Comparison of ENCODE assay signal across 10 cellular contexts in the genomic region with DNA sequence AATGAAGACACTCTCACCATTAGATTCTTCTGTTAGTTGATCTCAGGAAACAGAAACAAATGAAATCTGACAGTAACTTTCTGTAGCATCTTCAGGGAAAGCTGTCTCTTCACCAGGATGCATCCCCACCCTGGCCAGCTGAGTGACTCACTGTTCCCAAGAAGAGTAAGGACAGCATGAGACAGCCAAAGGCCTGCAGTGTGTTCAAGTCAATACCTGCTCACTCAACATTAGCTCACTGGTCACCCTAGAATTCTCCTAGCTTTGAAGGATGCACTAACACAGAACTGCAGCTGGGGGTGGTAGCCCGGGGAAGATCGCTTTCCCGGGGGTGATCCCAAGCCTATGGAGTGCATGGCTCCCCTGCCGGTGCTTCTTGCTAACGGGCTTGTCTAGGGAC. TPM values are rescaled to one million over a fixed set of nuclear protein-coding genes. Genes with fewer than 3 reads are reported as not detected.
A peak's percentile ranks its signal among the peaks of the same experiment; 100 is the strongest.
DNase-seq lines count a peak whose midpoint lies in the region; ATAC-seq and TF ChIP-seq lines count a peak whose summit lies in the region.
"Had no signal": no experiment of that assay in that cellular context is flagged by ENCODE, and none has a peak within 500 bp of the region (broad histone marks: within the 10 kb centered on the region; RNA-seq: fewer than 3 reads in every experiment).

No MANE protein-coding gene starts in this region.

- H3K4me1 Mint-ChIP-seq in progenitor cell of endocrine pancreas (ENCODE audit: low read depth), result no peaks in the 10 kb centered on the region

- H3K36me3 ChIP-seq in RWPE2 (ENCODE audit: low read depth), result peaks cover 37% of the 10 kb centered on the region

- CTCF ChIA-PET in GM10248 (lab: Yijun Ruan, JAX), result interaction anchor here (1.0 to 1.3 kb wide), 3 partner anchors 25 to 173 kb away, joined by 3 read pairs; partner anchors contain the start of gene PSMD7

- H3K4me3 Mint-ChIP-seq in progenitor cell of endocrine pancreas (ENCODE audit: low read depth), result no peak overlapping the region

- H3K4me3 ChIP-seq in RWPE2 (ENCODE audit: severe bottlenecking), result no peak overlapping the region

- no peaks in the 10 kb centered on the region for H3K9me3 ChIP-seq in RWPE2 (ENCODE audit: severe bottlenecking)

- TF ChIP-seq CTCF in RWPE2 (IDR thresholded peaks at IDR 0.05; ENCODE audit: poor library complexity, severe bottlenecking) (peak; percentile 44), progenitor cell of endocrine pancreas (IDR thresholded peaks at IDR 0.05; ENCODE audit: unreplicated experiment) (no peak), GM10248 (IDR thresholded peaks at IDR 0.05; ENCODE audit: control extremely low read depth, extremely low read depth, low read depth, missing control alignments) (no peak)

- H3K36me3 Mint-ChIP-seq in progenitor cell of endocrine pancreas (ENCODE audit: insufficient read depth), result peaks cover 12% of the 10 kb centered on the region

- ATAC-seq in RWPE2 (ENCODE audit: low read depth), result peak; percentile 89
- ATAC-seq in HG03196 (IDR thresholded peaks at IDR 0.05; ENCODE audit: unreplicated experiment), result no peak

- H3K27ac Mint-ChIP-seq in progenitor cell of endocrine pancreas, result peak overlapping the region; percentile 24

- H3K4me1 ChIP-seq in RWPE2 (ENCODE audit: insufficient read depth, poor library complexity, severe bottlenecking), result peaks cover 32% of the 10 kb centered on the region

- H3K27me3 ChIP-seq in RWPE2 (ENCODE audit: insufficient read depth, poor library complexity, severe bottlenecking), result no peaks in the 10 kb centered on the region

- POLR2A ChIA-PET in GM10248 (lab: Yijun Ruan, JAX), result no interaction called here

- H3K27me3 Mint-ChIP-seq in progenitor cell of endocrine pancreas, result no peaks in the 10 kb centered on the region

- DNase-seq in AG20443 (ENCODE audit: low spot score) (peak; percentile 79), RWPE2 (ENCODE audit: low spot score) (peak; percentile 85), fibroblast of the conjunctiva (ENCODE audit: low read depth) (peak; percentile 24), progenitor cell of endocrine pancreas (ENCODE audit: low spot score, unreplicated experiment) (no peak), GM10248 (ENCODE audit: extremely low spot score) (no peak), NCI-H2081 treated with DMSO at 0.1 percent for 48 hours (lab: John Stamatoyannopoulos, UW) (no peak), NCI-H69 (lab: John Stamatoyannopoulos, UW) (no peak)
- DNase-seq: effector memory CD4-positive, alpha-beta T cell; NCI-H146 had no signal

- H3K9me3 Mint-ChIP-seq in progenitor cell of endocrine pancreas (ENCODE audit: low read depth), result no peaks in the 10 kb centered on the region

- H3K27ac ChIP-seq in RWPE2 (ENCODE audit: poor library complexity, severe bottlenecking), result peak overlapping the region; percentile 99

RNA-seq across cellular contexts. Expression of gene CLEC18B, which starts 28.2 kb away (rescaled TPM):
- total RNA-seq in progenitor cell of endocrine pancreas, result 3.0 and 3.5 TPM in 2 replicates

Comparison
In these comparisons a context has a peak if more than half of its experiments do, and no peak if none do; other contexts are left out.
1. DNase-seq: peak in AG20443 (single experiment), RWPE2 (single experiment) and fibroblast of the conjunctiva (single experiment); none in progenitor cell of endocrine pancreas (single experiment), GM10248 (single experiment), NCI-H2081 treated with DMSO at 0.1 percent for 48 hours (single experiment) and NCI-H69 (single experiment).